In the genomic region with DNA sequence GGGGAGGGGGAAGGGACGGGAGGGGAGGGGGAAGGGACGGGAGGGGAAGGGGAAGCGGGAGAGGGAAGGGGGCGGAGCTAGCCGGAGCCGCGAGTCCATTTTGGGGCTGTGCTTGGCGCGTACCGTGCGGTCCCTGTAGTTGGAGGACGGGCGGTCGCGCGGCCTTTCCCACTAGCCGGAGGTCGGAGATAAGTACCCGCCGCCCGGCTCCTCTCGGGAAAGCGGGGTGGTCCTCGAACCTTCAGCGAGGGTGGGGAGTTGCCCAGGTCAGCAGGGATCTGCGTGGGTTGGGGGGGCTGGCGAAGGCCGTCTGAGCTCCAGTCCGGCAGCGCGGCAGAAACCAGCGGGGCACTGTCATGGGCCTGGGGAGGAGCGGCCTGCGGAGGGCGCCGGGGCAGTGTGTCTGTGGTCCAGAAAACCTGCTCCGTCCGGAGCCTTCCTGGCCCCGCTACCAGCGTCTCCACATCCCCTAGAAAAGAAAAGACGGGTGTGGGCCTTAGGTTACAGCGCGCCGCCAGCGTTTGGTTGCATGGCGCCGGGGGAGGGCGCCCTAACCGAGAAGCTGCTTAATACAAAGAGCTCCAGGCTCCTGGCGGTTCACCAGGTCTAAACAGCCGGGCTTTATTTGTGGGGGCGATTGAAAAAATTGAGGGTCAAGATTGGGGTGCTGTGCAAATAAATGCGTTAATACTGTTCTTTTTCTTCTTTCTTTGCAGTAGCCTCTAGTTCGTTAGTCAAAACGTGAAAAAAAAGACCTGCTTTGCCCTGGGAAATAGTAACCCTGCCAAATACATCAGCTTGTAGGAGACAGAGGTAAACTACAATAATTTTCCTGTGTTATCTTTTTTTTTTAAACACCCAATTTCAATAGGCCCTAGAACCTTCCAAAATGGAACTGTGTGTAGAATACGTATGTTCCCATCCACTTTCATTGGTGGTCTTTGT, we compare ENCODE assay signal across 2 cellular contexts.
TF ChIP-seq lines count a peak whose summit lies in the region.

A gene with protein sequence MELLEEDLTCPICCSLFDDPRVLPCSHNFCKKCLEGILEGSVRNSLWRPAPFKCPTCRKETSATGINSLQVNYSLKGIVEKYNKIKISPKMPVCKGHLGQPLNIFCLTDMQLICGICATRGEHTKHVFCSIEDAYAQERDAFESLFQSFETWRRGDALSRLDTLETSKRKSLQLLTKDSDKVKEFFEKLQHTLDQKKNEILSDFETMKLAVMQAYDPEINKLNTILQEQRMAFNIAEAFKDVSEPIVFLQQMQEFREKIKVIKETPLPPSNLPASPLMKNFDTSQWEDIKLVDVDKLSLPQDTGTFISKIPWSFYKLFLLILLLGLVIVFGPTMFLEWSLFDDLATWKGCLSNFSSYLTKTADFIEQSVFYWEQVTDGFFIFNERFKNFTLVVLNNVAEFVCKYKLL (plus strand): TSS at position 92 of the 945 bp plus-strand sequence. CDS start 14,899 bp downstream, outside the sequence.

TF ChIP-seq in HCT116, 20 proteins besides CTCF, POLR2A, EP300 and RAD21 (continued from another document):
- TF ChIP-seq, protein P1, sequence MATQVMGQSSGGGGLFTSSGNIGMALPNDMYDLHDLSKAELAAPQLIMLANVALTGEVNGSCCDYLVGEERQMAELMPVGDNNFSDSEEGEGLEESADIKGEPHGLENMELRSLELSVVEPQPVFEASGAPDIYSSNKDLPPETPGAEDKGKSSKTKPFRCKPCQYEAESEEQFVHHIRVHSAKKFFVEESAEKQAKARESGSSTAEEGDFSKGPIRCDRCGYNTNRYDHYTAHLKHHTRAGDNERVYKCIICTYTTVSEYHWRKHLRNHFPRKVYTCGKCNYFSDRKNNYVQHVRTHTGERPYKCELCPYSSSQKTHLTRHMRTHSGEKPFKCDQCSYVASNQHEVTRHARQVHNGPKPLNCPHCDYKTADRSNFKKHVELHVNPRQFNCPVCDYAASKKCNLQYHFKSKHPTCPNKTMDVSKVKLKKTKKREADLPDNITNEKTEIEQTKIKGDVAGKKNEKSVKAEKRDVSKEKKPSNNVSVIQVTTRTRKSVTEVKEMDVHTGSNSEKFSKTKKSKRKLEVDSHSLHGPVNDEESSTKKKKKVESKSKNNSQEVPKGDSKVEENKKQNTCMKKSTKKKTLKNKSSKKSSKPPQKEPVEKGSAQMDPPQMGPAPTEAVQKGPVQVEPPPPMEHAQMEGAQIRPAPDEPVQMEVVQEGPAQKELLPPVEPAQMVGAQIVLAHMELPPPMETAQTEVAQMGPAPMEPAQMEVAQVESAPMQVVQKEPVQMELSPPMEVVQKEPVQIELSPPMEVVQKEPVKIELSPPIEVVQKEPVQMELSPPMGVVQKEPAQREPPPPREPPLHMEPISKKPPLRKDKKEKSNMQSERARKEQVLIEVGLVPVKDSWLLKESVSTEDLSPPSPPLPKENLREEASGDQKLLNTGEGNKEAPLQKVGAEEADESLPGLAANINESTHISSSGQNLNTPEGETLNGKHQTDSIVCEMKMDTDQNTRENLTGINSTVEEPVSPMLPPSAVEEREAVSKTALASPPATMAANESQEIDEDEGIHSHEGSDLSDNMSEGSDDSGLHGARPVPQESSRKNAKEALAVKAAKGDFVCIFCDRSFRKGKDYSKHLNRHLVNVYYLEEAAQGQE (IDR thresholded peaks at IDR 0.05; ENCODE audit: low read depth) = no peak
- TF ChIP-seq FOSL1 (IDR thresholded peaks at IDR 0.05; ENCODE audit: low read depth) (no peak), CEBPB (IDR thresholded peaks at IDR 0.05; ENCODE audit: low read depth) (no peak), ZFX (IDR thresholded peaks at IDR 0.05) (peak; percentile 82), POLR2AphosphoS5 (IDR thresholded peaks at IDR 0.05; ENCODE audit: low read depth, low read length) (peak; percentile 64), EGR1 (IDR thresholded peaks at IDR 0.05; ENCODE audit: low read depth) (0 out of 2 replicates have a peak, but pooled peaks have one; percentile 30), CBX3 (IDR thresholded peaks at IDR 0.05; ENCODE audit: low read depth) (peak; percentile 66; the same call in 1 of the 2 replicates), SIN3A (IDR thresholded peaks at IDR 0.05; ENCODE audit: low read depth) (peak; percentile 38)
- TF ChIP-seq, protein P2, sequence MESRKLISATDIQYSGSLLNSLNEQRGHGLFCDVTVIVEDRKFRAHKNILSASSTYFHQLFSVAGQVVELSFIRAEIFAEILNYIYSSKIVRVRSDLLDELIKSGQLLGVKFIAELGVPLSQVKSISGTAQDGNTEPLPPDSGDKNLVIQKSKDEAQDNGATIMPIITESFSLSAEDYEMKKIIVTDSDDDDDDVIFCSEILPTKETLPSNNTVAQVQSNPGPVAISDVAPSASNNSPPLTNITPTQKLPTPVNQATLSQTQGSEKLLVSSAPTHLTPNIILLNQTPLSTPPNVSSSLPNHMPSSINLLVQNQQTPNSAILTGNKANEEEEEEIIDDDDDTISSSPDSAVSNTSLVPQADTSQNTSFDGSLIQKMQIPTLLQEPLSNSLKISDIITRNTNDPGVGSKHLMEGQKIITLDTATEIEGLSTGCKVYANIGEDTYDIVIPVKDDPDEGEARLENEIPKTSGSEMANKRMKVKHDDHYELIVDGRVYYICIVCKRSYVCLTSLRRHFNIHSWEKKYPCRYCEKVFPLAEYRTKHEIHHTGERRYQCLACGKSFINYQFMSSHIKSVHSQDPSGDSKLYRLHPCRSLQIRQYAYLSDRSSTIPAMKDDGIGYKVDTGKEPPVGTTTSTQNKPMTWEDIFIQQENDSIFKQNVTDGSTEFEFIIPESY (IDR thresholded peaks at IDR 0.05; ENCODE audit: extremely low read depth, insufficient replicate concordance, low read length) = no peak

TF ChIP-seq in SK-N-SH treated with all-trans-retinoic acid at 6 μM for 48 hours, 23 proteins besides CTCF, POLR2A, EP300 and RAD21 (continued from another document):
- TF ChIP-seq, protein P3, sequence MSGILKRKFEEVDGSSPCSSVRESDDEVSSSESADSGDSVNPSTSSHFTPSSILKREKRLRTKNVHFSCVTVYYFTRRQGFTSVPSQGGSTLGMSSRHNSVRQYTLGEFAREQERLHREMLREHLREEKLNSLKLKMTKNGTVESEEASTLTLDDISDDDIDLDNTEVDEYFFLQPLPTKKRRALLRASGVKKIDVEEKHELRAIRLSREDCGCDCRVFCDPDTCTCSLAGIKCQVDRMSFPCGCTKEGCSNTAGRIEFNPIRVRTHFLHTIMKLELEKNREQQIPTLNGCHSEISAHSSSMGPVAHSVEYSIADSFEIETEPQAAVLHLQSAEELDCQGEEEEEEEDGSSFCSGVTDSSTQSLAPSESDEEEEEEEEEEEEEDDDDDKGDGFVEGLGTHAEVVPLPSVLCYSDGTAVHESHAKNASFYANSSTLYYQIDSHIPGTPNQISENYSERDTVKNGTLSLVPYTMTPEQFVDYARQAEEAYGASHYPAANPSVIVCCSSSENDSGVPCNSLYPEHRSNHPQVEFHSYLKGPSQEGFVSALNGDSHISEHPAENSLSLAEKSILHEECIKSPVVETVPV (CRISPR knock-in tag; IDR thresholded peaks at IDR 0.05) = 0 out of 2 replicates have a peak, but pooled peaks have one; percentile 44
TF ChIP-seq in SK-N-SH treated with all-trans-retinoic acid at 6 μM for 48 hours: peak in this region for 1.
